1 cellular context compared by ENCODE assay signal in genomic region chr17:35141681-35142466, GRCh38.
TF ChIP-seq lines count a peak whose summit lies in the region.

NLE1 (minus strand) TSS chr17:35142303; CDS start chr17:35142275, 28 bp downstream.

TF ChIP-seq in K562, 482 proteins besides CTCF, POLR2A, EP300 and RAD21 (continued from another document and continues in another):
- TF ChIP-seq CHD7 (IDR thresholded peaks at IDR 0.05; ENCODE audit: low read depth, low read length), result no peak
- TF ChIP-seq U2AF2 (optimal IDR thresholded peaks at IDR 0.05; ENCODE audit: low read depth, low read length), result no peak
- no peak for TF ChIP-seq ADNP (tag; IDR thresholded peaks at IDR 0.05)
- TF ChIP-seq DMBX1 (CRISPR knock-in tag; IDR thresholded peaks at IDR 0.05; ENCODE audit: borderline replicate concordance), result no peak
- peak; percentile 98 for TF ChIP-seq SP2 (IDR thresholded peaks at IDR 0.05; ENCODE audit: extremely low read depth, low read depth, low read length, poor library complexity, severe bottlenecking)
- TF ChIP-seq ZNF589 (CRISPR knock-in tag; IDR thresholded peaks at IDR 0.05; ENCODE audit: low read depth), result no peak
- TF ChIP-seq ETS1 (conservative IDR thresholded peaks at IDR 0.05; ENCODE audit: control insufficient read depth, low read depth, low read length), result peak; percentile 96
- no peak for TF ChIP-seq MEIS2 (IDR thresholded peaks at IDR 0.05; ENCODE audit: partially characterized antibody)
- TF ChIP-seq ZBTB17 (CRISPR knock-in tag; IDR thresholded peaks at IDR 0.05), result no peak
- TF ChIP-seq ZNF347 (CRISPR knock-in tag; IDR thresholded peaks at IDR 0.05; ENCODE audit: low read depth), result no peak
- TF ChIP-seq ZBTB40 (IDR thresholded peaks at IDR 0.05), result 0 out of 2 replicates have a peak, but pooled peaks have one; percentile 17
- TF ChIP-seq ZBTB40 (CRISPR knock-in tag; IDR thresholded peaks at IDR 0.05), result no peak
- 0 out of 2 replicates have a peak, but pooled peaks have one; percentile 55 for TF ChIP-seq CHAMP1 (IDR thresholded peaks at IDR 0.05)
- no peak for TF ChIP-seq ZNF408 (CRISPR knock-in tag; IDR thresholded peaks at IDR 0.05; ENCODE audit: low read depth)
- no peak for TF ChIP-seq ELK1 (CRISPR knock-in tag; IDR thresholded peaks at IDR 0.05)
- no peak for TF ChIP-seq RBM15 (IDR thresholded peaks at IDR 0.05; ENCODE audit: insufficient read depth, low read length)
- TF ChIP-seq HMBOX1 (IDR thresholded peaks at IDR 0.05), result no peak
- TF ChIP-seq TAF15 (IDR thresholded peaks at IDR 0.05; ENCODE audit: low read depth, low read length), result no peak
- TF ChIP-seq HNRNPLL (IDR thresholded peaks at IDR 0.05; ENCODE audit: low read depth, low read length, poor library complexity, severe bottlenecking), result peak; percentile 31
- TF ChIP-seq ZBTB5 (IDR thresholded peaks at IDR 0.05), result no peak
- TF ChIP-seq ZC3H11A (IDR thresholded peaks at IDR 0.05; ENCODE audit: low read depth, low read length), result no peak
- no peak for TF ChIP-seq MECOM (CRISPR knock-in tag; IDR thresholded peaks at IDR 0.05)
